In the genomic region with DNA sequence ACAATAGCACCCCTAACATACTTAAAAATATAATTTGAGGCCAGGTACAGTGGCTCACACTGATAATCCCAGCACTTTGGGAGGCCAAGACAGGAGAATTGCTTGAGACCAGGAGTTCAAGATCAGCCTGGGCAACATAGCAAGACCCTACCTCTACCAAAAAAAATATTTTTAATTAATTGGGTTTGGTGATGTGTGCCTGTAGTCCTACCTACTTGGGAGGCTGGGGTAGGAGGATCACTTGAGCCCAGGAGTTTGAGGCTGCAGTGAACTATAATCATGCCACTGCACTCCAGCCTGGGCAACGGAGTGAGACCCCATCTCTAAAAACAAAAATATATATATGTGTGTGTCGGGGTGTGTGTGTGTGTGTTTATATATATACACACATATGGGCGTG, we compare ENCODE assay signal across 35 cellular contexts.
"Had no signal": no experiment of that assay in that cellular context is flagged by ENCODE, and none has a peak within 500 bp of the region (broad histone marks: within the 10 kb centered on the region; RNA-seq: fewer than 3 reads in every experiment).

No MANE protein-coding gene starts in this region.

- H3K4me1 Mint-ChIP-seq: activated CD4-positive, alpha-beta T cell treated with anti-CD3 and anti-CD28 coated beads, Interleukin-2, amount 10 ng/mL, durations not matched to agents 24 days and 14 days had no signal

- H3K36me3 Mint-ChIP-seq: activated naive CD4-positive, alpha-beta T cell treated with anti-CD3 and anti-CD28 coated beads, Interleukin-2, amount 50 U/mL, for 72 hours had no signal

- H3K27ac ChIP-seq: adrenal gland, body of pancreas, brain microvascular endothelial cell, breast epithelium, VCaP had no signal

- FAIRE-seq: astrocyte had no signal

- H3K4me1 ChIP-seq: adrenal gland, body of pancreas, breast epithelium had no signal

- H3K36me3 ChIP-seq: adrenal gland, breast epithelium had no signal

- H3K9me3 Mint-ChIP-seq: activated CD4-positive, alpha-beta memory T cell treated with anti-CD3 and anti-CD28 coated beads for 36 hours; activated CD4-positive, alpha-beta T cell treated with anti-CD3 and anti-CD28 coated beads, Interleukin-2, amount 10 ng/mL, durations not matched to agents 24 days and 14 days; activated CD8-positive, alpha-beta T cell treated with anti-CD3 and anti-CD28 coated beads for 36 hours; activated naive CD4-positive, alpha-beta T cell treated with anti-CD3 and anti-CD28 coated beads for 36 hours; activated naive CD4-positive, alpha-beta T cell treated with anti-CD3 and anti-CD28 coated beads, Interleukin-2, amount 50 U/mL, for 72 hours; activated naive CD8-positive, alpha-beta T cell treated with anti-CD3 and anti-CD28 coated beads for 36 hours; activated T-cell treated with anti-CD3 and anti-CD28 coated beads, Interleukin-2, amount 50 U/mL, for 4 hours; activated T-cell treated with anti-CD3 and anti-CD28 coated beads, Interleukin-2, amount 50 U/mL, for 72 hours; activated T-helper 1 cell treated with anti-CD3 and anti-CD28 coated beads, Interleukin-12 subunit alpha, Interleukin-12 subunit beta, Interleukin-2, Interleukin-4 antibody, amounts not matched to agents 30 ng/mL and 10 ng/mL and 1 ng/mL, durations not matched to agents 14 hours and 24 hours and 36 hours; activated T-helper 17 cell treated with anti-CD3 and anti-CD28 coated beads, Interleukin-2, amount 50 U/mL, for 72 hours; T-helper 1 cell treated with Interleukin-12 subunit alpha and Interleukin-12 subunit beta and Interleukin-4 antibody, amounts not matched to agents 30 μg/mL and 1 μg/mL, for 36 hours; T-helper 2 cell treated with Interferon-gamma antibody and Interleukin-4, amounts not matched to agents 5 μg/mL and 100 μg/mL, for 36 hours had no signal

- H3K4me3 Mint-ChIP-seq: activated CD4-positive, alpha-beta memory T cell treated with anti-CD3 and anti-CD28 coated beads for 36 hours; activated CD4-positive, alpha-beta T cell treated with anti-CD3 and anti-CD28 coated beads, Interleukin-2, amount 10 ng/mL, durations not matched to agents 24 days and 14 days; activated CD8-positive, alpha-beta T cell treated with anti-CD3 and anti-CD28 coated beads for 36 hours; activated naive CD4-positive, alpha-beta T cell treated with anti-CD3 and anti-CD28 coated beads for 36 hours; activated naive CD8-positive, alpha-beta T cell treated with anti-CD3 and anti-CD28 coated beads for 36 hours; activated T-cell treated with anti-CD3 and anti-CD28 coated beads, Interleukin-2, amount 50 U/mL, for 4 hours; activated T-cell treated with anti-CD3 and anti-CD28 coated beads, Interleukin-2, amount 50 U/mL, for 72 hours; activated T-helper 1 cell treated with anti-CD3 and anti-CD28 coated beads, Interleukin-12 subunit alpha, Interleukin-12 subunit beta, Interleukin-2, Interleukin-4 antibody, amounts not matched to agents 30 ng/mL and 10 ng/mL and 1 ng/mL, durations not matched to agents 14 hours and 24 hours and 36 hours; activated T-helper 17 cell treated with anti-CD3 and anti-CD28 coated beads, Interleukin-2, amount 50 U/mL, for 72 hours; T-helper 1 cell treated with Interleukin-12 subunit alpha and Interleukin-12 subunit beta and Interleukin-4 antibody, amounts not matched to agents 30 μg/mL and 1 μg/mL, for 36 hours; T-helper 2 cell treated with Interferon-gamma antibody and Interleukin-4, amounts not matched to agents 5 μg/mL and 100 μg/mL, for 36 hours had no signal

- ATAC-seq: activated CD8-positive, alpha-beta T cell treated with anti-CD3 and anti-CD28 coated beads for 36 hours; activated naive CD4-positive, alpha-beta T cell treated with anti-CD3 and anti-CD28 coated beads, Interleukin-2, amount 50 U/mL, for 72 hours; activated T-cell treated with anti-CD3 and anti-CD28 coated beads, Interleukin-2, amount 50 U/mL, for 4 hours; activated T-cell treated with anti-CD3 and anti-CD28 coated beads, Interleukin-2, amount 50 U/mL, for 72 hours; activated T-helper 17 cell treated with anti-CD3 and anti-CD28 coated beads, Interleukin-2, amount 50 U/mL, for 72 hours; body of pancreas had no signal

- H3K27me3 ChIP-seq: adrenal gland, body of pancreas, brain microvascular endothelial cell, breast epithelium had no signal

- H3K27me3 Mint-ChIP-seq: activated CD4-positive, alpha-beta memory T cell treated with anti-CD3 and anti-CD28 coated beads for 36 hours; activated CD4-positive, alpha-beta T cell treated with anti-CD3 and anti-CD28 coated beads, Interleukin-2, amount 10 ng/mL, durations not matched to agents 24 days and 14 days; activated CD8-positive, alpha-beta T cell treated with anti-CD3 and anti-CD28 coated beads for 36 hours; activated naive CD8-positive, alpha-beta T cell treated with anti-CD3 and anti-CD28 coated beads for 36 hours; activated T-helper 17 cell treated with anti-CD3 and anti-CD28 coated beads, Interleukin-2, amount 50 U/mL, for 72 hours had no signal

- DNase-seq: activated CD4-positive, alpha-beta memory T cell treated with anti-CD3 and anti-CD28 coated beads for 36 hours; activated CD4-positive, alpha-beta T cell treated with anti-CD3 and anti-CD28 coated beads for 4 hours; activated CD4-positive, alpha-beta T cell treated with anti-CD3 and anti-CD28 coated beads, Interleukin-2, amount 10 ng/mL, durations not matched to agents 24 days and 14 days; activated CD4-positive, alpha-beta T cell treated with anti-CD3 and anti-CD28 coated beads, Interleukin-2, amount 50 U/mL, for 1 hour; activated CD4-positive, alpha-beta T cell treated with anti-CD3 and anti-CD28 coated beads, Interleukin-2, amount 50 U/mL, for 4 hours; activated CD4-positive, CD25-positive, alpha-beta regulatory T cell treated with anti-CD3 and anti-CD28 coated beads, Interleukin-2, amount 50 U/mL, for 72 hours; activated CD8-positive, alpha-beta memory T cell treated with anti-CD3 and anti-CD28 coated beads, Interleukin-2, amount 50 U/mL, for 4 hours; activated CD8-positive, alpha-beta T cell treated with anti-CD3 and anti-CD28 coated beads for 36 hours; activated effector memory CD4-positive, alpha-beta T cell treated with anti-CD3 and anti-CD28 coated beads, Interleukin-2, amount 50 U/mL, for 16 hours; activated gamma-delta T cell treated with Interleukin-2 at 50 U/mL for 16 hours; activated naive CD4-positive, alpha-beta T cell; activated naive CD4-positive, alpha-beta T cell treated with anti-CD3 and anti-CD28 coated beads for 36 hours; activated naive CD4-positive, alpha-beta T cell treated with anti-CD3 and anti-CD28 coated beads, Interleukin-2, amount 50 U/mL, for 16 hours; activated naive CD8-positive, alpha-beta T cell treated with anti-CD3 and anti-CD28 coated beads for 36 hours; activated T-cell treated with anti-CD3 and anti-CD28 coated beads for 4 hours; activated T-cell treated with anti-CD3 and anti-CD28 coated beads, Interleukin-2, amount 50 U/mL, for 1 hour; activated T-cell treated with anti-CD3 and anti-CD28 coated beads, Interleukin-2, amount 50 U/mL, for 4 hours; activated T-cell treated with anti-CD3 and anti-CD28 coated beads, Interleukin-2, amount 50 U/mL, for 72 hours; adrenal gland; amniotic stem cell; aorta; body of pancreas; brain microvascular endothelial cell; central memory CD4-positive, alpha-beta T cell; T-helper 1 cell; T-helper 2 cell; T-helper 9 cell had no signal

- H3K4me3 ChIP-seq: adrenal gland, body of pancreas, breast epithelium had no signal

- H3K9me3 ChIP-seq: adrenal gland, body of pancreas, breast epithelium had no signal

- H3K27ac Mint-ChIP-seq: activated CD4-positive, alpha-beta memory T cell treated with anti-CD3 and anti-CD28 coated beads for 36 hours; activated CD4-positive, alpha-beta T cell treated with anti-CD3 and anti-CD28 coated beads, Interleukin-2, amount 10 ng/mL, durations not matched to agents 24 days and 14 days; activated CD8-positive, alpha-beta T cell treated with anti-CD3 and anti-CD28 coated beads for 36 hours; activated naive CD4-positive, alpha-beta T cell treated with anti-CD3 and anti-CD28 coated beads for 36 hours; activated naive CD8-positive, alpha-beta T cell treated with anti-CD3 and anti-CD28 coated beads for 36 hours; activated T-cell treated with anti-CD3 and anti-CD28 coated beads, Interleukin-2, amount 50 U/mL, for 72 hours; activated T-helper 1 cell treated with anti-CD3 and anti-CD28 coated beads, Interleukin-12 subunit alpha, Interleukin-12 subunit beta, Interleukin-2, Interleukin-4 antibody, amounts not matched to agents 30 ng/mL and 10 ng/mL and 1 ng/mL, durations not matched to agents 14 hours and 24 hours and 36 hours; activated T-helper 17 cell treated with anti-CD3 and anti-CD28 coated beads, Interleukin-2, amount 50 U/mL, for 72 hours; T-helper 1 cell treated with Interleukin-12 subunit alpha and Interleukin-12 subunit beta and Interleukin-4 antibody, amounts not matched to agents 30 μg/mL and 1 μg/mL, for 36 hours; T-helper 2 cell treated with Interferon-gamma antibody and Interleukin-4, amounts not matched to agents 5 μg/mL and 100 μg/mL, for 36 hours had no signal
